In the genomic region with DNA sequence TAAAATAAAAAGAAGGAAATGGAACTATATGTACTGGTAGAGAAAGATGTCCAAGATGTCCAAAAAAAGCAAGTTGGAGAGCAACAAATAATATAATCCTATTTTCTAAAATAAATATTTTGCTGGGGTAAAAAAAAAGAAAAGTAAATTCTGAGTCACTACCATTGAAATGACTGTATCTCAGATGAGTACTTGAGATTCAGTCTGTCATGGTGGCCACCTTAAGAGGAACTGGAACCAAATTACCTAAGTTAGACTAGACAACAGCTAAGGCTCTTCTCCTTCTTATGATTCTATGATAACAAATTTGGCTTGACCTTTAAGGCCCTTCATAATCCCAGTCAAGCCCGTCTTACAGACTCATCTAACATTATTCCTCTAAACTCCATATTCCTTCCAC, we compare ENCODE assay signal across 10 cellular contexts.
DNase-seq lines count a peak whose midpoint lies in the region; ATAC-seq lines count a peak whose summit lies in the region.
"Had no signal": no experiment of that assay in that cellular context is flagged by ENCODE, and none has a peak within 500 bp of the region (broad histone marks: within the 10 kb centered on the region; RNA-seq: fewer than 3 reads in every experiment).

No MANE protein-coding gene starts in this region.

- WGBS in aorta, 2 donors: 88 to 95% methylated on average over 1 of the region's 1 CpG

- peaks cover 38% of the 10 kb centered on the region for H3K4me1 Mint-ChIP-seq in memory B cell

- no peak overlapping the region for H3K27ac ChIP-seq in aorta (ENCODE audit: low read depth in 1 of 2, low read length in 2 of 2)

- H3K27me3 Mint-ChIP-seq in memory B cell: no peaks in the 10 kb centered on the region

- peaks cover 0 to 2% of the 10 kb centered on the region in 2 donors for H3K4me1 ChIP-seq in aorta (ENCODE audit: control insufficient read depth in 1 of 2, insufficient read depth in 2 of 2, low read length in 2 of 2)

- H3K36me3 Mint-ChIP-seq in memory B cell: no peaks in the 10 kb centered on the region

- H3K4me3 ChIP-seq in aorta (ENCODE audit: low read length in 2 of 2): no peak overlapping the region

- intact Hi-C loops in aorta (cut with DNase I): no loop called here

- H3K27me3 ChIP-seq in aorta (ENCODE audit: control insufficient read depth in 1 of 2, insufficient read depth in 2 of 2, low read length in 1 of 2): no peaks in the 10 kb centered on the region

- H3K36me3 ChIP-seq in aorta (ENCODE audit: control insufficient read depth in 1 of 2, insufficient read depth in 2 of 2, low read length in 1 of 2): no peaks in the 10 kb centered on the region

- no peaks in the 10 kb centered on the region for H3K9me3 Mint-ChIP-seq in memory B cell

- ATAC-seq in GM19035 (IDR thresholded peaks at IDR 0.05; ENCODE audit: unreplicated experiment) (peak; percentile 96), HG02571 (IDR thresholded peaks at IDR 0.05; ENCODE audit: unreplicated experiment) (peak; percentile 76), HG03432 (IDR thresholded peaks at IDR 0.05; ENCODE audit: unreplicated experiment) (peak; percentile 88), memory B cell (ENCODE audit: low read depth) (peak; percentile 78), aorta (ENCODE audit: low FRiP score) (no peak)

- H3K4me3 Mint-ChIP-seq in memory B cell: no peak overlapping the region

- H3K27ac Mint-ChIP-seq in memory B cell: no peak overlapping the region

- no peaks in the 10 kb centered on the region for H3K9me3 ChIP-seq in aorta (ENCODE audit: control insufficient read depth, low read length)
- H3K9me3 ChIP-seq: SK-N-SH had no signal

- peak in 1 of 2 donors; percentile 24 for DNase-seq in memory B cell (ENCODE audit: low spot score in 2 of 2)
- no peak for DNase-seq in middle frontal gyrus (ENCODE audit: extremely low spot score, low spot score)
- DNase-seq in SK-N-DZ (ENCODE audit: low spot score): no peak
- DNase-seq in aorta: no peak
- DNase-seq in NCI-H187 treated with DMSO at 0.1 percent for 48 hours (lab: John Stamatoyannopoulos, UW): no peak
- DNase-seq: NCI-H187, SK-N-SH had no signal
